ENCODE assay signal across 10 cellular contexts in genomic region chr1:160217466-160218165, GRCh38. TPM values are rescaled to one million over a fixed set of nuclear protein-coding genes. Genes with fewer than 3 reads are reported as not detected.
DNase-seq lines count a peak whose midpoint lies in the region; ATAC-seq and TF ChIP-seq lines count a peak whose summit lies in the region.
"Had no signal": no experiment of that assay in that cellular context is flagged by ENCODE, and none has a peak within 500 bp of the region (broad histone marks: within the 10 kb centered on the region; RNA-seq: fewer than 3 reads in every experiment).

No MANE protein-coding gene starts in this region.

- TF ChIP-seq POLR2A in GM18526 (IDR thresholded peaks at IDR 0.05; ENCODE audit: extremely low read depth, insufficient read length), result peak; percentile 10

- no peak overlapping the region for H3K4me3 ChIP-seq in skin epidermis

- H3K27ac ChIP-seq in skin epidermis, result peak overlapping the region in 14 of 21 experiments; percentile 6 to 80 (median 58)

- no peak for TF ChIP-seq CTCF in GM20000 (IDR thresholded peaks at IDR 0.05; ENCODE audit: extremely low read depth, missing control alignments)

- DNase-seq in astrocyte of the hippocampus (ENCODE audit: low read depth, low spot score) (peak; percentile 62), inferior parietal cortex (ENCODE audit: extremely low spot score) (peak; percentile 25), cerebellum (ENCODE audit: low spot score) (no peak), GM20000 (ENCODE audit: low spot score) (no peak)
- DNase-seq in effector CD8-positive, alpha-beta T cell (lab: John Stamatoyannopoulos, UW), result no peak
- DNase-seq: GDM1, NCI-H2227 treated with DMSO at 0.1 percent for 48 hours had no signal

- ATAC-seq in GM21381 (IDR thresholded peaks at IDR 0.05; ENCODE audit: unreplicated experiment), result no peak

RNA-seq across cellular contexts. Expression of gene PEA15, which starts 12.4 kb away (rescaled TPM):
- total RNA-seq in cerebellum, result 125 TPM

RNA-seq across cellular contexts. Expression of gene CASQ1, which starts 27.2 kb away (rescaled TPM):
- 1.3 TPM for total RNA-seq in cerebellum

RNA-seq across cellular contexts. Expression of gene DCAF8, which starts 44.7 kb away (rescaled TPM):
- total RNA-seq in cerebellum, result 108 TPM

Comparison
In these comparisons a context has a peak if more than half of its experiments do, and no peak if none do; other contexts are left out.
1. DNase-seq: peak in astrocyte of the hippocampus (single experiment) and inferior parietal cortex (single experiment); none in cerebellum (single experiment), effector CD8-positive, alpha-beta T cell (single experiment) and GM20000 (single experiment).